In genomic region chr4:182242260-182242659, GRCh38 we compare ENCODE assay signal across 2 cellular contexts. TPM values are rescaled to one million over a fixed set of nuclear protein-coding genes. Genes with fewer than 3 reads are reported as not detected.
"Had no signal": no experiment of that assay in that cellular context is flagged by ENCODE, and none has a peak within 500 bp of the region (broad histone marks: within the 10 kb centered on the region; RNA-seq: fewer than 3 reads in every experiment).

No MANE protein-coding gene starts in this region.

RNA-seq across cellular contexts. Expression of gene TENM3, which starts 0.9 kb away (rescaled TPM):
- total RNA-seq: naive thymus-derived CD4-positive, alpha-beta T cell; natural killer cell treated with Interleukin-12 subunit alpha and Interleukin-12 subunit beta and Interleukin-15 and Interleukin-18, amount 100 ng/mL, for 72 hours had no signal
- polyA plus RNA-seq: naive thymus-derived CD4-positive, alpha-beta T cell had no signal
